Comparison of ENCODE assay signal across 8 cellular contexts in the genomic region with DNA sequence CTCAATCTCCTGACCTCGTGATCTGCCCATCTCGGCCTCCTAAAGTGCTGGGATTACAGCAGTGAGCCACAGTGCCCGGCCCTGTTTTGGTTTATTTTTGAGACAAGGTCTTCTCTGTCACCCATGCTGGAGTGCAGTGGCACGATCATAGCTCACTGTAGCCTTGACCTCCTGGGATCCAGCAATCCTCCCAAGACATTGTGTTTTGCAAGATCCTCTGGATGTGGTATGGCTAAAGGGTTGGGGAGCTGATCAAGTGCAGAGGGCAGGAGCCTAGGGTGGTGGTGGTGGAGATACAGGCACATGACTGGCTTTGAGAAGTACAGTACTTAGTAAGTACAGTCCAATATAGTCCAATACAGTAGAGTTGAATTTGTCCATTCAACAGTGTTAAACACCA.
DNase-seq lines count a peak whose midpoint lies in the region; ATAC-seq and TF ChIP-seq lines count a peak whose summit lies in the region.
"Had no signal": no experiment of that assay in that cellular context is flagged by ENCODE, and none has a peak within 500 bp of the region (broad histone marks: within the 10 kb centered on the region; RNA-seq: fewer than 3 reads in every experiment).

No MANE protein-coding gene starts in this region.

- no peaks in the 10 kb centered on the region for H3K36me3 Mint-ChIP-seq in nephron progenitor cell (ENCODE audit: low read depth)

- H3K36me3 ChIP-seq in DND-41 (ENCODE audit: insufficient read depth, low read length) (no peaks in the 10 kb centered on the region), brain microvascular endothelial cell (replicated peaks) (no peaks in the 10 kb centered on the region)
- H3K36me3 ChIP-seq: thoracic aorta had no signal

- no peak overlapping the region for H2AFZ ChIP-seq in DND-41 (ENCODE audit: low read depth, low read length)

- TF ChIP-seq CTCF in DND-41 (IDR thresholded peaks at IDR 0.05; ENCODE audit: borderline replicate concordance, extremely low read depth, low read length, poor library complexity, severe bottlenecking) = no peak
- TF ChIP-seq CTCF in brain microvascular endothelial cell (IDR thresholded peaks at IDR 0.05; ENCODE audit: low read depth, low read length, missing control alignments) = no peak
- TF ChIP-seq CTCF in nephron progenitor cell (IDR thresholded peaks at IDR 0.05) = no peak

- peak overlapping the region; percentile 99 for H3K27ac ChIP-seq in DND-41 (ENCODE audit: low read length)
- H3K27ac ChIP-seq in brain microvascular endothelial cell = peak overlapping the region; percentile 11
- H3K27ac ChIP-seq: thoracic aorta had no signal

- peak overlapping the region; percentile 66 for H3K27ac Mint-ChIP-seq in nephron progenitor cell

- H3K79me2 ChIP-seq in DND-41 (ENCODE audit: insufficient read depth, low read length) = 0 out of 2 replicates have a peak, but pooled peaks cover 2% of the 10 kb centered on the region

- peaks cover 29% of the 10 kb centered on the region for H3K4me1 Mint-ChIP-seq in nephron progenitor cell

- H3K4me3 Mint-ChIP-seq in nephron progenitor cell = no peak overlapping the region

- no peak overlapping the region for H3K4me3 ChIP-seq in DND-41 (ENCODE audit: low read depth in 1 of 2, low read length in 2 of 2)
- no peak overlapping the region for H3K4me3 ChIP-seq in brain microvascular endothelial cell (ENCODE audit: low read depth, low read length)
- H3K4me3 ChIP-seq: thoracic aorta had no signal

- DNase-seq in DND-41 = no peak
- peak; percentile 38 for DNase-seq in MV-4-11 (lab: John Stamatoyannopoulos, UW)
- DNase-seq in brain microvascular endothelial cell = no peak
- DNase-seq in nephron progenitor cell = no peak
- DNase-seq in cerebellar cortex (ENCODE audit: low spot score) = no peak
- no peak for DNase-seq in NCI-H1930 (lab: John Stamatoyannopoulos, UW)

- peak overlapping the region; percentile 57 for H3K9ac ChIP-seq in DND-41 (ENCODE audit: low read depth, low read length)

- H3K4me1 ChIP-seq in DND-41 (ENCODE audit: insufficient read depth, low read length) = peaks cover 74% of the 10 kb centered on the region

- ATAC-seq in DND-41 (ENCODE audit: insufficient read depth, low read depth) (no peak), GM19324 (IDR thresholded peaks at IDR 0.05; ENCODE audit: low FRiP score, unreplicated experiment) (no peak)

- no peaks in the 10 kb centered on the region for H3K9me3 ChIP-seq in DND-41 (ENCODE audit: insufficient read depth, low read length, severe bottlenecking)
- H3K9me3 ChIP-seq: thoracic aorta had no signal

- H3K4me2 ChIP-seq in DND-41 (ENCODE audit: insufficient read depth, low read length) = peak overlapping the region; percentile 34; the same call in 1 of the 2 replicates

- in situ Hi-C loops in brain microvascular endothelial cell (cut with HindIII; ENCODE audit: low pct_ligation_motif_present, low sequenced_read_pairs) = no loop called here

- no peaks in the 10 kb centered on the region for H4K20me1 ChIP-seq in DND-41 (ENCODE audit: insufficient read depth, low read length)

- H3K27me3 ChIP-seq in DND-41 (ENCODE audit: insufficient read depth, low read length, poor library complexity) (no peaks in the 10 kb centered on the region), brain microvascular endothelial cell (replicated peaks) (no peaks in the 10 kb centered on the region)

- no peaks in the 10 kb centered on the region for H3K9me3 Mint-ChIP-seq in nephron progenitor cell

- H3K27me3 Mint-ChIP-seq in nephron progenitor cell (ENCODE audit: low read depth, poor library complexity) = peaks cover 10% of the 10 kb centered on the region
